26 cellular contexts compared by ENCODE assay signal in the genomic region with DNA sequence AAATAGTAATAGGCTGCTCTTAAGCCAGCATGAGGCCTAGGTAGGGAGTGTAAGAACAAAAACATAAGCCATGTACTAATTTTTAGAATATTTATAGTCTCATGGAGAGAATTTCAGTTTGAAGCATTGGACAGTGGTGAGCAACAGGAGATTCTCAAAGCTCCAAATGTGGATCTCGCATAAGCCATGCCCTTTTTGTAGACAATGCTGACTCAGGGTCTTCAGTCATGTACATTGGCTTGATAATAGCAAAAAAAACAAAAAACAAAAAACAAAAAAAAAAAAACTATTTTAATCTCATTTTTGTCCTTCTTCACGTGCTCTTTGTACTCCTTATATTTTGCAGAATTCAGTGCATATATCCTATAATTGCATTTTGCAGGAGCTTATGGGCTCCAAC.
"Had no signal": no experiment of that assay in that cellular context is flagged by ENCODE, and none has a peak within 500 bp of the region (broad histone marks: within the 10 kb centered on the region; RNA-seq: fewer than 3 reads in every experiment).

No MANE protein-coding gene starts in this region.

- H3K9me3 ChIP-seq: stomach, suprapubic skin, testis, thoracic aorta, thyroid gland, tibial artery, tibial nerve, transverse colon, upper lobe of left lung, upper lobe of right lung, uterus, vagina had no signal

- H3K4me3 ChIP-seq: stomach, suprapubic skin, testis, thoracic aorta, thyroid gland, tibial artery, tibial nerve, transverse colon, upper lobe of left lung, upper lobe of right lung, uterus, vagina had no signal

- H3K27ac ChIP-seq: stomach, suprapubic skin, testis, thoracic aorta, thyroid gland, tibial artery, tibial nerve, transverse colon, upper lobe of left lung, upper lobe of right lung, uterus, vagina had no signal

- H3K4me1 ChIP-seq: suprapubic skin, testis, thyroid gland, tibial artery, tibial nerve, transverse colon, upper lobe of left lung, upper lobe of right lung, uterus, vagina had no signal

- ATAC-seq: stimulated activated effector memory CD8-positive, alpha-beta T cell treated with anti-CD3 and anti-CD28 coated beads, Interleukin-12 subunit alpha, Interleukin-12 subunit beta, amount 100 ng/mL, for 72 hours; stimulated activated memory B cell treated with anti-CD40 and anti-IgM and Interleukin-4, amounts not matched to agents 10 μg/mL and 1 μg/mL and 100 μg/mL, for 72 hours; stimulated activated naive B cell treated with anti-CD40 and anti-IgM and Interleukin-4, amounts not matched to agents 10 μg/mL and 1 μg/mL and 100 μg/mL, for 72 hours; stimulated activated naive CD8-positive, alpha-beta T cell treated with anti-CD3 and anti-CD28 coated beads, Interleukin-15, amount 100 ng/mL, for 72 hours; stimulated activated naive CD8-positive, alpha-beta T cell treated with anti-CD3 and anti-CD28 coated beads, Interleukin-15, Interleukin-2, amounts not matched to agents 100 U/mL and 50 U/mL, for 24 hours; upper lobe of right lung had no signal

- H3K27me3 ChIP-seq: stomach, suprapubic skin, testis, thyroid gland, tibial artery, tibial nerve, transverse colon, upper lobe of left lung, upper lobe of right lung, uterus, vagina had no signal

- H3K36me3 ChIP-seq: stomach, suprapubic skin, thoracic aorta, thyroid gland, tibial artery, tibial nerve, transverse colon, upper lobe of left lung, upper lobe of right lung, uterus, vagina had no signal

- FAIRE-seq: urothelium cell line had no signal

- DNase-seq: stimulated activated CD4-positive, alpha-beta T cell treated with anti-CD3 and anti-CD28 coated beads, Interleukin-2, amount 100 ng/mL, for 48 hours; stimulated activated CD4-positive, alpha-beta T cell treated with anti-CD3 and anti-CD28 coated beads, Interleukin-4, amount 100 ng/mL, for 1 hour; stimulated activated CD4-positive, alpha-beta T cell treated with anti-CD3 and anti-CD28 coated beads, Interleukin-4, amount 100 ng/mL, for 24 hours; stimulated activated CD4-positive, alpha-beta T cell treated with anti-CD3 and anti-CD28 coated beads, Interleukin-4, amount 100 ng/mL, for 4 hours; stimulated activated CD8-positive, alpha-beta memory T cell treated with anti-CD3 and anti-CD28 coated beads, Interleukin-4, amount 100 ng/mL, for 48 hours; stimulated activated naive B cell treated with anti-CD40 and anti-IgM and Interleukin-4, amounts not matched to agents 10 μg/mL and 1 μg/mL and 100 μg/mL, for 72 hours; stimulated activated naive CD4-positive, alpha-beta T cell; stimulated activated naive CD4-positive, alpha-beta T cell treated with Interleukin-2 at 50 U/mL for 16 hours; stimulated activated naive CD8-positive, alpha-beta T cell treated with anti-CD3 and anti-CD28 coated beads, Interleukin-15, amount 100 ng/mL, for 72 hours; stimulated activated naive CD8-positive, alpha-beta T cell treated with anti-CD3 and anti-CD28 coated beads, Interleukin-15, Interleukin-2, amounts not matched to agents 100 U/mL and 50 U/mL, for 24 hours; stomach; substantia nigra; testis; thyroid gland; tibial artery; transverse colon; upper lobe of left lung; upper lobe of right lung; uterus had no signal
